1 cellular context compared by ENCODE assay signal in genomic region chr9:124480621-124480981, GRCh38.
TF ChIP-seq lines count a peak whose summit lies in the region.

No MANE protein-coding gene starts in this region.

TF ChIP-seq in H1, 55 proteins besides CTCF, POLR2A, EP300 and RAD21 (continued from another document):
- TF ChIP-seq E2F6 (IDR thresholded peaks at IDR 0.05), result peak; percentile 98
- TF ChIP-seq YY1 (IDR thresholded peaks at IDR 0.05; ENCODE audit: low read depth, low read length), result peak; percentile 85
- TF ChIP-seq HDAC6 (IDR thresholded peaks at IDR 0.05; ENCODE audit: low read depth, low read length), result no peak
- TF ChIP-seq CHD2 (IDR thresholded peaks at IDR 0.05; ENCODE audit: low read length), result no peak
- no peak for TF ChIP-seq TAF1 (IDR thresholded peaks at IDR 0.05; ENCODE audit: low read depth, low read length)
- 0 out of 2 replicates have a peak, but pooled peaks have one; percentile 29 for TF ChIP-seq GABPA (IDR thresholded peaks at IDR 0.05; ENCODE audit: borderline replicate concordance, insufficient read depth, low read length)
- TF ChIP-seq MAX (IDR thresholded peaks at IDR 0.05), result peak; percentile 97
- no peak for TF ChIP-seq CEBPB (IDR thresholded peaks at IDR 0.05; ENCODE audit: low read depth, low read length)
